In the genomic region with DNA sequence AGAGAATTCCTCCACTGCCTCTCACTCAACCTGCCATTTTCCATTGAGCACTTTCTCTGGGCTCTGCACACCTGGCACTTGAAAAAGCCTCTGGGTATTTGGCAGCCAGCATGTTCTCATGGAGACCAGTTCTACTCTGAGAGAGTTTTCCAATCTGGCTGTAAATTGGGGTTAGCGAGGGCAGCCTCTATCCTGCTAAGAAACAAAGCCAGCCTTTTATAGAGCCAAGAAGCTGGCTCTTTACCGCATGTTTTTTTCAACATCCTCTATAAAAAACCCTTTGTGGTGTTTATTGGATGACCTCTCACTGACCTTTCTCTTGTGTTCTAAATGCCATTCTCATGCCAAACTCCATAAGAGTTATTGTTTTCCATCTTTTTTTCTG, we compare ENCODE assay signal across 10 cellular contexts. TPM values are rescaled to one million over a fixed set of nuclear protein-coding genes. Genes with fewer than 3 reads are reported as not detected.
DNase-seq lines count a peak whose midpoint lies in the region; TF ChIP-seq lines count a peak whose summit lies in the region.
"Had no signal": no experiment of that assay in that cellular context is flagged by ENCODE, and none has a peak within 500 bp of the region (broad histone marks: within the 10 kb centered on the region; RNA-seq: fewer than 3 reads in every experiment).

No MANE protein-coding gene starts in this region.

- no peak for TF ChIP-seq CTCF in colonic mucosa (IDR thresholded peaks at IDR 0.05)

- peaks cover 2% of the 10 kb centered on the region for H3K9me3 Mint-ChIP-seq in activated CD4-positive, alpha-beta T cell treated with anti-CD3 and anti-CD28 coated beads, Interleukin-2, amount 10 ng/mL, durations not matched to agents 7 days and 5 days

- H3K36me3 Mint-ChIP-seq in activated CD4-positive, alpha-beta T cell treated with anti-CD3 and anti-CD28 coated beads, Interleukin-2, amount 10 ng/mL, durations not matched to agents 7 days and 5 days (ENCODE audit: low read depth) = peaks cover 4% of the 10 kb centered on the region

- DNase-seq in AG20443 (ENCODE audit: low spot score) (peak; percentile 16), MG63 (peak; percentile 64), colonic mucosa (peak; percentile 61), lung microvascular endothelial cell (ENCODE audit: low read depth in 2 of 2) (peak; percentile 79 to 92), SKM-1 (lab: John Stamatoyannopoulos, UW; ENCODE audit: unreplicated experiment) (no peak), H7 (no peak)
- no peak for DNase-seq in activated CD4-positive, alpha-beta T cell treated with anti-CD3 and anti-CD28 coated beads, Interleukin-2, amount 10 ng/mL, durations not matched to agents 7 days and 5 days
- no peak for DNase-seq in activated CD4-positive, alpha-beta T cell treated with anti-CD3 and anti-CD28 coated beads, Interleukin-2, amount 50 U/mL, for 4 hours
- DNase-seq: stimulated activated CD4-positive, alpha-beta T cell treated with anti-CD3 and anti-CD28 coated beads, Interleukin-4, amount 100 ng/mL, for 24 hours; T-helper 2 cell had no signal

- no peak overlapping the region for H3K27ac Mint-ChIP-seq in activated CD4-positive, alpha-beta T cell treated with anti-CD3 and anti-CD28 coated beads, Interleukin-2, amount 10 ng/mL, durations not matched to agents 7 days and 5 days

- CTCF ChIA-PET in activated CD4-positive, alpha-beta T cell treated with anti-CD3 and anti-CD28 coated beads, Interleukin-2, amount 10 ng/mL, durations not matched to agents 7 days and 5 days (lab: Charles Lee) = no interaction called here

- H3K4me3 Mint-ChIP-seq in activated CD4-positive, alpha-beta T cell treated with anti-CD3 and anti-CD28 coated beads, Interleukin-2, amount 10 ng/mL, durations not matched to agents 7 days and 5 days = no peak overlapping the region

- H3K4me3 ChIP-seq in MG63 (no peak overlapping the region), colonic mucosa (no peak overlapping the region), H7 (ENCODE audit: insufficient read depth, low read depth, low read length) (no peak overlapping the region)

- H3K4me1 ChIP-seq in colonic mucosa = no peaks in the 10 kb centered on the region

- H3K9ac ChIP-seq in colonic mucosa (ENCODE audit: low read depth in 2 of 2, low read length in 2 of 2) = no peak overlapping the region

- POLR2A ChIA-PET in activated CD4-positive, alpha-beta T cell treated with anti-CD3 and anti-CD28 coated beads, Interleukin-2, amount 10 ng/mL, durations not matched to agents 7 days and 5 days (lab: Charles Lee) = no interaction called here

- intact Hi-C loops in colonic mucosa (cut with DNase I) = no loop called here

- H3K27me3 ChIP-seq in MG63 = no peaks in the 10 kb centered on the region
- no peaks in the 10 kb centered on the region for H3K27me3 ChIP-seq in colonic mucosa
- no peaks in the 10 kb centered on the region for H3K27me3 ChIP-seq in H7 (ENCODE audit: control insufficient read depth, insufficient read depth, low read length)

- H3K9me3 ChIP-seq in MG63 (no peaks in the 10 kb centered on the region), colonic mucosa (no peaks in the 10 kb centered on the region)

- peaks cover 31% of the 10 kb centered on the region for H3K27me3 Mint-ChIP-seq in activated CD4-positive, alpha-beta T cell treated with anti-CD3 and anti-CD28 coated beads, Interleukin-2, amount 10 ng/mL, durations not matched to agents 7 days and 5 days

- no peak overlapping the region for H3K27ac ChIP-seq in colonic mucosa

- H3K36me3 ChIP-seq in MG63 (no peaks in the 10 kb centered on the region), colonic mucosa (no peaks in the 10 kb centered on the region), H7 (replicated peaks; ENCODE audit: control insufficient read depth, insufficient read depth, low read length) (no peaks in the 10 kb centered on the region)

- peaks cover 26% of the 10 kb centered on the region for H3K4me1 Mint-ChIP-seq in activated CD4-positive, alpha-beta T cell treated with anti-CD3 and anti-CD28 coated beads, Interleukin-2, amount 10 ng/mL, durations not matched to agents 7 days and 5 days

RNA-seq across cellular contexts. Expression of gene RCBTB2, which starts 52.6 kb away (rescaled TPM):
- total RNA-seq in MG63 (2014; rRNA removed; shearing (Covaris generic); ENCODE audit: low replicate concordance) = 2.0 and 3.0 TPM in 2 replicates
- total RNA-seq in colonic mucosa = 1 to 10 TPM; 3.3 to 5.5 TPM
- total RNA-seq in lung microvascular endothelial cell = 10.0 and 15.3 TPM in 2 replicates
- 7.9 and 13.1 TPM in 2 replicates for total RNA-seq in H7 (2014; rRNA removed; shearing (Covaris generic))
- 10 to 100 TPM; 22.5 to 24.5 TPM for total RNA-seq in activated CD4-positive, alpha-beta T cell treated with anti-CD3 and anti-CD28 coated beads, Interleukin-2, amount 10 ng/mL, durations not matched to agents 7 days and 5 days

Comparison
In these comparisons a context has a peak if more than half of its experiments do, and no peak if none do; other contexts are left out.
1. DNase-seq: peak in AG20443 (single experiment), MG63 (single experiment), colonic mucosa (single experiment) and lung microvascular endothelial cell (2 of 2); none in SKM-1 (single experiment), H7 (single experiment), activated CD4-positive, alpha-beta T cell treated with anti-CD3 and anti-CD28 coated beads, Interleukin-2, amount 10 ng/mL, durations not matched to agents 7 days and 5 days (single experiment) and activated CD4-positive, alpha-beta T cell treated with anti-CD3 and anti-CD28 coated beads, Interleukin-2, amount 50 U/mL, for 4 hours (0 of 2).